ENCODE assay signal across 8 cellular contexts in the genomic region with DNA sequence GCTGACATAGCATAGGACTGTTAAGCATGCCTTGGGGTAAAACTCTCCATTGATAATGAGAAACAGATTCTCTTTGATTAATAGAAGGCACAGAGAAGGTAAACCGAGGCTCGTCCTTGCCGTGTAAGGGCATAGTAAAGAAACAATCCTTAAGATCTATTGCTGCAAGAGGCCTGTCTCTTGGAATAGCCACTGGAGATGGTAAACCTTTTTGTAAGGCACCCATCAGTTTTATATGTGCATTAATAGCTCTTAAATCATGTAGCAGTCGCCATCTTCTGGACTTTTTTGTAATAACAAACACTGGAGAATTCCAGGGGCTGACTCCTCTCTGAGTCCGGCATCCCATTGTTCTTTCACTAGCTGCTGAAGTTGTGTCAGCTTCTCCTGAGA. TPM values are rescaled to one million over a fixed set of nuclear protein-coding genes. Genes with fewer than 3 reads are reported as not detected.
A peak's percentile ranks its signal among the peaks of the same experiment; 100 is the strongest.
DNase-seq lines count a peak whose midpoint lies in the region; ATAC-seq, FAIRE-seq and TF ChIP-seq lines count a peak whose summit lies in the region.

No MANE protein-coding gene starts in this region.

- TF ChIP-seq POLR2A in NB4 (IDR thresholded peaks at IDR 0.05; ENCODE audit: extremely low read depth, insufficient read length), result no peak

- TF ChIP-seq CTCF in NB4 (IDR thresholded peaks at IDR 0.05; ENCODE audit: low read depth, low read length), result peak; percentile 26
- TF ChIP-seq CTCF in dorsolateral prefrontal cortex (IDR thresholded peaks at IDR 0.05 in 54 of 56, conservative IDR thresholded peaks at IDR 0.05 in 2 of 56; ENCODE audit: low read depth in 1 of 56, partially characterized antibody in 56 of 56), result peak; percentile 28 to 91 (median 75)
- peak; percentile 42 for TF ChIP-seq CTCF in lung (IDR thresholded peaks at IDR 0.05; ENCODE audit: control extremely low read depth, extremely low read depth)

- H3K27me3 ChIP-seq in CD4-positive, alpha-beta memory T cell (ENCODE audit: insufficient read depth, low read length), result no peaks in the 10 kb centered on the region
- H3K27me3 ChIP-seq in dorsolateral prefrontal cortex, result no peaks in the 10 kb centered on the region
- no peaks in the 10 kb centered on the region for H3K27me3 ChIP-seq in lung (ENCODE audit: control insufficient read depth, insufficient read depth)

- no peaks in the 10 kb centered on the region for H3K27me3 Mint-ChIP-seq in CD4-positive, alpha-beta memory T cell

- peaks cover 2 to 30% (median 21%) of the 10 kb centered on the region in 8 donors for H3K9me3 Mint-ChIP-seq in CD4-positive, alpha-beta memory T cell

- peak; percentile 53 for ATAC-seq in lung (ENCODE audit: insufficient read depth, low FRiP score)

- no peak overlapping the region for H3K27ac Mint-ChIP-seq in CD4-positive, alpha-beta memory T cell

- no peaks in the 10 kb centered on the region for H3K36me3 Mint-ChIP-seq in CD4-positive, alpha-beta memory T cell

- H3K4me1 Mint-ChIP-seq in CD4-positive, alpha-beta memory T cell, result no peaks in the 10 kb centered on the region

- DNase-seq in CD4-positive, alpha-beta memory T cell, result peak in 4 of 5 donors; percentile 23 to 48 (median 42)
- DNase-seq in GM19239 (ENCODE audit: insufficient read length, low spot score) (no peak), NB4 (ENCODE audit: low read depth) (peak; percentile 75), RPMI8226 (peak; percentile 71), dorsolateral prefrontal cortex (peak in 4 of 10 donors; percentile 21 to 71 (median 53)), lung (ENCODE audit: low spot score) (peak; percentile 31), urothelium cell line (ENCODE audit: low spot score) (peak; percentile 61)
- DNase-seq in stimulated activated CD8-positive, alpha-beta memory T cell treated with anti-CD3 and anti-CD28 coated beads, Interleukin-4, amount 100 ng/mL, for 48 hours, result no peak

- 20 to 35% methylated on average over 5 of the region's 5 CpGs for WGBS in lung, 2 donors

- H3K4me3 Mint-ChIP-seq in CD4-positive, alpha-beta memory T cell, result no peak overlapping the region

- intact Hi-C loops in CD4-positive, alpha-beta memory T cell (cut with micrococcal nuclease), result loop anchor here (1.0 kb wide), 3 partner anchors 89 to 405 kb away; no protein-coding TSS in a partner anchor
- intact Hi-C loops in dorsolateral prefrontal cortex (cut with DNase I), result loop anchor here (2.0 to 5.0 kb wide), 4 partner anchors 62 to 407 kb away; partner anchors contain the start of gene APMAP (in 1 of the 2)

- H3K36me3 ChIP-seq in CD4-positive, alpha-beta memory T cell (ENCODE audit: insufficient read depth, low read length), result no peaks in the 10 kb centered on the region
- H3K36me3 ChIP-seq in lung (ENCODE audit: control insufficient read depth in 2 of 2, insufficient read depth in 2 of 2, low read length in 2 of 2), result no peaks in the 10 kb centered on the region

- no peaks in the 10 kb centered on the region for H3K4me1 ChIP-seq in CD4-positive, alpha-beta memory T cell (ENCODE audit: insufficient read depth, low read length)
- no peaks in the 10 kb centered on the region for H3K4me1 ChIP-seq in lung (ENCODE audit: control insufficient read depth in 2 of 2, insufficient read depth in 2 of 2, low read length in 2 of 2)

- H3K4me3 ChIP-seq in CD4-positive, alpha-beta memory T cell (ENCODE audit: low read length in 2 of 2), result no peak overlapping the region
- H3K4me3 ChIP-seq in NB4 (ENCODE audit: low read depth, low read length) (no peak overlapping the region), dorsolateral prefrontal cortex (peak overlapping the region in 2 of 59 donors; percentile 4 to 17), lung (no peak overlapping the region)

- POLR2A ChIA-PET in CD4-positive, alpha-beta memory T cell (lab: Charles Lee; ENCODE audit: partially characterized antibody), result interaction anchor here (0.9 to 1.6 kb wide), 3 partner anchors 8 to 405 kb away, joined by 3 to 7 read pairs (median 6); partner anchors contain the start of genes ABHD12 and GINS1

- H3K9me3 ChIP-seq in CD4-positive, alpha-beta memory T cell (ENCODE audit: control insufficient read depth in 1 of 2, low read length in 2 of 2), result no peaks in the 10 kb centered on the region
- peaks cover 4 to 8% of the 10 kb centered on the region in 2 donors for H3K9me3 ChIP-seq in lung (ENCODE audit: control insufficient read depth in 2 of 2, insufficient read depth in 1 of 2, low read length in 1 of 2)

- CTCF ChIA-PET in CD4-positive, alpha-beta memory T cell (lab: Charles Lee; ENCODE audit: partially characterized antibody), result interaction anchor here (0.7 to 5.5 kb wide), 24 partner anchors 9 to 1462 kb away, joined by 3 to 52 read pairs (median 5); partner anchors contain the start of gene GINS1

- no peak overlapping the region for H3K27ac ChIP-seq in CD4-positive, alpha-beta memory T cell (ENCODE audit: low read depth, low read length)
- peak overlapping the region in 46 of 59 donors; percentile 2 to 86 (median 52) for H3K27ac ChIP-seq in dorsolateral prefrontal cortex
- H3K27ac ChIP-seq in lung (ENCODE audit: low read depth in 1 of 2, low read length in 1 of 2), result no peak overlapping the region

- FAIRE-seq in GM19239 (lab: Jason Lieb, UNC) (peak; percentile 39), urothelium cell line (lab: Jason Lieb, UNC) (no peak)

RNA-seq across cellular contexts. Expression of gene ABHD12, which starts 8.4 kb away (rescaled TPM):
- 10 to 100 TPM; 30.1 to 30.9 TPM for total RNA-seq in CD4-positive, alpha-beta memory T cell
- 10 to 100 TPM; 25.9 to 29.1 TPM for polyA plus RNA-seq in CD4-positive, alpha-beta memory T cell
- total RNA-seq in dorsolateral prefrontal cortex, result 100 to 1,000 TPM in 95 of 120 experiments, 10 to 100 TPM in 25; 79.8 to 142 (median 109) TPM
- 10 to 100 TPM; 34.3 to 58.1 TPM for total RNA-seq in lung
- polyA plus RNA-seq in lung, result 10 to 100 TPM; 38.3 to 51.0 TPM

RNA-seq across cellular contexts. Expression of gene GINS1, which starts 8.4 kb away (rescaled TPM):
- 1 to 10 TPM in 1 of 2 experiments, under 1 TPM in 1; 0.75 to 1.3 TPM for total RNA-seq in CD4-positive, alpha-beta memory T cell
- under 1 TPM; 0.62 to 0.99 TPM for polyA plus RNA-seq in CD4-positive, alpha-beta memory T cell
- 1 to 10 TPM; 1.5 to 7.8 (median 3.0) TPM for total RNA-seq in dorsolateral prefrontal cortex
- 1 to 10 TPM; 3.1 to 3.3 TPM for total RNA-seq in lung
- 1 to 10 TPM in 1 of 2 donors, under 1 TPM in 1; 0.87 to 1.7 TPM for polyA plus RNA-seq in lung

Comparison
In these comparisons a context has a peak if more than half of its experiments do, and no peak if none do; other contexts are left out.
1. DNase-seq: peak in CD4-positive, alpha-beta memory T cell (4 of 5), NB4 (single experiment), RPMI8226 (single experiment), lung (single experiment) and urothelium cell line (single experiment); none in GM19239 (single experiment) and stimulated activated CD8-positive, alpha-beta memory T cell treated with anti-CD3 and anti-CD28 coated beads, Interleukin-4, amount 100 ng/mL, for 48 hours (single experiment).
2. H3K27ac ChIP-seq: peak in dorsolateral prefrontal cortex (46 of 59); none in CD4-positive, alpha-beta memory T cell (single experiment) and lung (0 of 2).
3. Peak in every context shown above with its lines, with median percentiles within 50 percentile points of each other: CTCF ChIP-seq.